Comparison of ENCODE assay signal across 8 cellular contexts in genomic region chr17:6556121-6557039, GRCh38. TPM values are rescaled to one million over a fixed set of nuclear protein-coding genes. Genes with fewer than 3 reads are reported as not detected.
DNase-seq lines count a peak whose midpoint lies in the region; ATAC-seq and TF ChIP-seq lines count a peak whose summit lies in the region.

TSS of gene PITPNM3 (minus strand) at chr17:6556555. CDS start at chr17:6556406, 149 bp downstream.

- no peaks in the 10 kb centered on the region for H3K9me3 ChIP-seq in duodenal mucosa (ENCODE audit: control insufficient read depth in 1 of 2, low read length in 2 of 2)
- H3K9me3 ChIP-seq in mucosa of rectum (ENCODE audit: control insufficient read depth in 2 of 2, low read length in 2 of 2): no peaks in the 10 kb centered on the region
- H3K9me3 ChIP-seq in aorta (ENCODE audit: control insufficient read depth, low read length): no peaks in the 10 kb centered on the region

- H3K36me3 ChIP-seq in duodenal mucosa (ENCODE audit: control insufficient read depth in 1 of 2, insufficient read depth in 2 of 2, low read length in 2 of 2): no peaks in the 10 kb centered on the region
- no peaks in the 10 kb centered on the region for H3K36me3 ChIP-seq in mucosa of rectum (ENCODE audit: control insufficient read depth in 2 of 2, insufficient read depth in 2 of 2, low read length in 2 of 2)
- H3K36me3 ChIP-seq in aorta (ENCODE audit: control insufficient read depth in 1 of 2, insufficient read depth in 2 of 2, low read length in 1 of 2): no peaks in the 10 kb centered on the region

- H3K4me1 ChIP-seq in duodenal mucosa (ENCODE audit: control insufficient read depth in 1 of 2, insufficient read depth in 2 of 2, low read length in 2 of 2): peaks cover 18 to 25% of the 10 kb centered on the region in 2 donors
- H3K4me1 ChIP-seq in mucosa of rectum (ENCODE audit: control insufficient read depth in 2 of 2, insufficient read depth in 2 of 2, low read length in 2 of 2): peaks cover 22 to 35% of the 10 kb centered on the region in 2 donors
- H3K4me1 ChIP-seq in aorta (ENCODE audit: control insufficient read depth in 1 of 2, insufficient read depth in 2 of 2, low read length in 2 of 2): no peaks in the 10 kb centered on the region

- WGBS in aorta, 2 donors: 2 to 3% methylated on average over 50 to 122 of the region's 122 CpGs

- H3K27me3 ChIP-seq in duodenal mucosa (ENCODE audit: control insufficient read depth in 1 of 2, insufficient read depth in 2 of 2, low read length in 2 of 2): peaks cover 14 to 15% of the 10 kb centered on the region in 2 donors
- H3K27me3 ChIP-seq in mucosa of rectum (ENCODE audit: control insufficient read depth in 2 of 2, insufficient read depth in 2 of 2, low read length in 2 of 2): peaks cover 6 to 7% of the 10 kb centered on the region in 2 donors
- no peaks in the 10 kb centered on the region for H3K27me3 ChIP-seq in aorta (ENCODE audit: control insufficient read depth in 1 of 2, insufficient read depth in 2 of 2, low read length in 1 of 2)

- in situ Hi-C loops in ACHN (cut with HindIII; ENCODE audit: low pct_ligation_motif_present, low pct_unique_long_range_greater_than_20kb, low sequenced_read_pairs): no loop called here

- peak; percentile 30 for DNase-seq in ACHN
- DNase-seq in aorta: peak in 1 of 2 donors; percentile 66
- DNase-seq in GM19240 (ENCODE audit: insufficient read length, low spot score): no peak

- no peak for TF ChIP-seq EP300 in Ishikawa (IDR thresholded peaks at IDR 0.05; ENCODE audit: borderline replicate concordance)

- peak within 1 kb of the TSS; percentile 61 to 64 for H3K4me3 ChIP-seq in duodenal mucosa (ENCODE audit: low read depth in 1 of 2, low read length in 2 of 2)
- H3K4me3 ChIP-seq in mucosa of rectum (ENCODE audit: low read length in 2 of 2): peak within 1 kb of the TSS; percentile 66 to 71
- H3K4me3 ChIP-seq in aorta (ENCODE audit: low read length in 2 of 2): peak within 1 kb of the TSS; percentile 36 to 51

- intact Hi-C loops in aorta (cut with DNase I): no loop called here

- H3K9ac ChIP-seq in duodenal mucosa (ENCODE audit: low read depth in 1 of 2, low read length in 2 of 2): peak within 1 kb of the TSS; percentile 52 to 70
- H3K9ac ChIP-seq in mucosa of rectum (ENCODE audit: low read depth in 1 of 2, low read length in 2 of 2): peak within 1 kb of the TSS; percentile 72

- TF ChIP-seq RAD21 in Ishikawa (IDR thresholded peaks at IDR 0.05; ENCODE audit: low read depth): no peak

- no peak for ATAC-seq in aorta (ENCODE audit: low FRiP score)
- no peak for ATAC-seq in GM18907 (IDR thresholded peaks at IDR 0.05; ENCODE audit: unreplicated experiment)
- ATAC-seq in GM19397 (IDR thresholded peaks at IDR 0.05; ENCODE audit: unreplicated experiment): no peak

- no peak within 1 kb of the TSS for H3K27ac ChIP-seq in duodenal mucosa (ENCODE audit: low read depth, low read length)
- peak within 1 kb of the TSS; percentile 83 to 87 for H3K27ac ChIP-seq in mucosa of rectum (ENCODE audit: low read depth in 2 of 2, low read length in 2 of 2)
- H3K27ac ChIP-seq in aorta (ENCODE audit: low read depth in 1 of 2, low read length in 2 of 2): no peak within 1 kb of the TSS

TF ChIP-seq in Ishikawa, 13 proteins besides CTCF, POLR2A, EP300 and RAD21:
- TF ChIP-seq TCF12 (IDR thresholded peaks at IDR 0.05; ENCODE audit: low read depth) (no peak), ZBTB7A (IDR thresholded peaks at IDR 0.05; ENCODE audit: low read depth) (peak; percentile 86; the same call in 1 of the 2 replicates)

RNA-seq across cellular contexts. Expression of gene PITPNM3, which starts in this region (rescaled TPM):
- 1 to 10 TPM; 1.8 to 3.6 TPM for total RNA-seq in aorta
- under 1 TPM; 0.38 to 0.67 TPM for polyA plus RNA-seq in aorta

Comparison
In these comparisons a context has a peak if more than half of its experiments do, and no peak if none do; other contexts are left out.
1. H3K27ac ChIP-seq: peak in mucosa of rectum (2 of 2); none in duodenal mucosa (single experiment) and aorta (0 of 2).
2. Peak in every context shown above with its lines, with median percentiles within 50 percentile points of each other: H3K4me3 ChIP-seq.